17 cellular contexts compared by ENCODE assay signal in the genomic region with DNA sequence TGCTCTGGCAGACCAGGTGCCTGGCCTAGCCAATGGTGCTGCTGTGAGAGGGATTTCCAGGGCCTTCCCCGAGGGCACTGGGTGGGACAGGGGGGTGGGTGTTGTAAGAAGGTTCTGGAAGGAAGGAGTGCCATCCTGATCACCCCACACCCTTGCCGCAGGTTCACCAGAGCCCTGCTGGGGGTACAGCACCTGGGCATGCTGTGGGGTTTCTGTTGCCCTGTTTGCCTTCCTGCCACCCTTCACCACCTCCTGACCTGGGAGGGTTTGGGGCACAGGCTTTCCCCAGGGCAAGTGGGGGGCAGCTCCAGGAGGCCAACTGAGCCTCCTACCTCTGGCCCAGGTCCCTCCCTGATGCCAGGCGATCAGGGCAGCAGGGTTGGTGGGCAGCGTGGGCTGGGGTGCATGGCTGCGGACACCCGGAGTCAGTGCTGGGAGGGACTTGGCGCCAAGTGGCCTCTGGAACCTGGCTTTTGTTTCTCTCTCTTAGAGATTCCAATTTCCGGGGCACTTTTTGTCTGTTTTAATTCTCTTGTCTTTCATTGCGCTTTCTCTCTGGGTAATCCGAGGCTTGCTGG.
A peak's percentile ranks its signal among the peaks of the same experiment; 100 is the strongest.
DNase-seq lines count a peak whose midpoint lies in the region; ATAC-seq and TF ChIP-seq lines count a peak whose summit lies in the region.
"Had no signal": no experiment of that assay in that cellular context is flagged by ENCODE, and none has a peak within 500 bp of the region (broad histone marks: within the 10 kb centered on the region; RNA-seq: fewer than 3 reads in every experiment).

No MANE protein-coding gene starts in this region.

- H2BK5ac ChIP-seq in neuronal stem cell (ENCODE audit: low read length): no peak overlapping the region

- H3K79me1 ChIP-seq in neuronal stem cell (ENCODE audit: low read depth, low read length): no peaks in the 10 kb centered on the region

- H3K9me3 ChIP-seq in neuronal stem cell (replicated peaks in 1 of 2; ENCODE audit: control insufficient read depth in 2 of 2, insufficient read depth in 1 of 2, low read depth in 1 of 2, low read length in 2 of 2) (peaks cover 0 to 8% of the 10 kb centered on the region in 2 donors), upper lobe of right lung (no peaks in the 10 kb centered on the region)
- H3K9me3 ChIP-seq: BE2C had no signal

- CTCF ChIA-PET in activated CD8-positive, alpha-beta T cell treated with anti-CD3 and anti-CD28 coated beads, Interleukin-2, amount 10 ng/mL, durations not matched to agents 7 days and 5 days (lab: Charles Lee): no interaction called here

- no peak overlapping the region for H2BK120ac ChIP-seq in neuronal stem cell (ENCODE audit: low read depth, low read length)

- no peak overlapping the region for H2AFZ ChIP-seq in neuronal stem cell (ENCODE audit: low read length)
- H2AFZ ChIP-seq: GM23338 had no signal

- peaks cover 0 to 3% (median 0%) of the 10 kb centered on the region in 3 experiments for H3K27me3 ChIP-seq in neuronal stem cell (ENCODE audit: control insufficient read depth in 3 of 3, insufficient read depth in 3 of 3, low read depth in 1 of 3, low read length in 3 of 3)
- H3K27me3 ChIP-seq in upper lobe of right lung: no peaks in the 10 kb centered on the region
- H3K27me3 ChIP-seq: BE2C had no signal

- H3K14ac ChIP-seq in neuronal stem cell (ENCODE audit: low read length): peak overlapping the region; percentile 33

- WGBS in neuronal stem cell (ENCODE audit: extremely low coverage in 2 of 2, insufficient read length in 2 of 2, insufficient replicate concordance in 1 of 2), 2 donors: no CpG with 5 or more reads among the region's 10 CpGs

- H3K4me3 ChIP-seq in Jurkat, Clone E6-1 (ENCODE audit: low read length): no peak overlapping the region
- H3K4me3 ChIP-seq in neuronal stem cell (ENCODE audit: low read length in 2 of 2) (no peak overlapping the region), upper lobe of right lung (no peak overlapping the region)
- H3K4me3 ChIP-seq: GM23338 had no signal

- no peaks in the 10 kb centered on the region for H3K9me3 Mint-ChIP-seq in activated CD8-positive, alpha-beta T cell treated with anti-CD3 and anti-CD28 coated beads, Interleukin-2, amount 10 ng/mL, durations not matched to agents 7 days and 5 days (ENCODE audit: insufficient read depth)
- no peaks in the 10 kb centered on the region for H3K9me3 Mint-ChIP-seq in activated T-helper 2 cell treated with anti-CD3 and anti-CD28 coated beads, Interferon-gamma antibody, Interleukin-2, Interleukin-4, amounts not matched to agents 10 μg/mL and 5 μg/mL and 100 μg/mL, durations not matched to agents 14 hours and 24 hours and 36 hours
- H3K9me3 Mint-ChIP-seq: CD4-positive, alpha-beta T cell; GM23338 had no signal

- peaks cover 6% of the 10 kb centered on the region for H3K4me1 Mint-ChIP-seq in activated CD8-positive, alpha-beta T cell treated with anti-CD3 and anti-CD28 coated beads, Interleukin-2, amount 10 ng/mL, durations not matched to agents 7 days and 5 days (ENCODE audit: low read depth)
- no peaks in the 10 kb centered on the region for H3K4me1 Mint-ChIP-seq in activated T-helper 2 cell treated with anti-CD3 and anti-CD28 coated beads, Interferon-gamma antibody, Interleukin-2, Interleukin-4, amounts not matched to agents 10 μg/mL and 5 μg/mL and 100 μg/mL, durations not matched to agents 14 hours and 24 hours and 36 hours (ENCODE audit: low read depth)

- peak overlapping the region; percentile 95 for H2BK15ac ChIP-seq in neuronal stem cell (ENCODE audit: low read length)

- intact Hi-C loops in upper lobe of right lung (cut with DNase I): no loop called here
- intact Hi-C loops in activated T-helper 2 cell treated with anti-CD3 and anti-CD28 coated beads, Interferon-gamma antibody, Interleukin-2, Interleukin-4, amounts not matched to agents 10 μg/mL and 5 μg/mL and 100 μg/mL, durations not matched to agents 14 hours and 24 hours and 36 hours (cut with micrococcal nuclease): no loop called here

- peak overlapping the region; percentile 9 for H3K27ac Mint-ChIP-seq in activated CD8-positive, alpha-beta T cell treated with anti-CD3 and anti-CD28 coated beads, Interleukin-2, amount 10 ng/mL, durations not matched to agents 7 days and 5 days
- H3K27ac Mint-ChIP-seq in activated T-helper 2 cell treated with anti-CD3 and anti-CD28 coated beads, Interferon-gamma antibody, Interleukin-2, Interleukin-4, amounts not matched to agents 10 μg/mL and 5 μg/mL and 100 μg/mL, durations not matched to agents 14 hours and 24 hours and 36 hours: no peak overlapping the region
- H3K27ac Mint-ChIP-seq: CD4-positive, alpha-beta T cell; GM23338; HFFc6 had no signal

- H3K4ac ChIP-seq in neuronal stem cell (ENCODE audit: low read length): peak overlapping the region; percentile 72

- TF ChIP-seq CTCF in upper lobe of right lung (IDR thresholded peaks at IDR 0.05): no peak

- peak; percentile 72 for DNase-seq in Jurkat, Clone E6-1 (ENCODE audit: low read depth, low spot score)
- no peak for DNase-seq in activated CD8-positive, alpha-beta T cell treated with anti-CD3 and anti-CD28 coated beads, Interleukin-2, amount 10 ng/mL, durations not matched to agents 7 days and 5 days
- DNase-seq in neuronal stem cell (ENCODE audit: low spot score): no peak
- peak; percentile 26 for DNase-seq in upper lobe of right lung
- no peak for DNase-seq in activated T-helper 2 cell treated with anti-CD3 and anti-CD28 coated beads, Interferon-gamma antibody, Interleukin-2, Interleukin-4, amounts not matched to agents 10 μg/mL and 5 μg/mL and 100 μg/mL, durations not matched to agents 14 hours and 24 hours and 36 hours (ENCODE audit: low spot score)
- no peak for DNase-seq in NCI-H2171 treated with DMSO at 0.1 percent for 48 hours (lab: John Stamatoyannopoulos, UW)
- DNase-seq: BE2C; C1 segment of cervical spinal cord; CD4-positive, alpha-beta T cell; DMS79; GDM1; H7; HFFc6 had no signal

- peaks cover 0 to 5% of the 10 kb centered on the region in 2 donors for H3K4me1 ChIP-seq in neuronal stem cell (ENCODE audit: control insufficient read depth in 2 of 2, insufficient read depth in 1 of 2, low read depth in 1 of 2, low read length in 2 of 2)
- no peaks in the 10 kb centered on the region for H3K4me1 ChIP-seq in upper lobe of right lung
- H3K4me1 ChIP-seq: BE2C had no signal

- H4K91ac ChIP-seq in neuronal stem cell (ENCODE audit: low read depth, low read length, poor library complexity): peak overlapping the region; percentile 12

- H3K9ac ChIP-seq in neuronal stem cell (ENCODE audit: low read depth, low read length, poor library complexity): peak overlapping the region; percentile 18

- H3K36me3 ChIP-seq in neuronal stem cell (replicated peaks in 1 of 2; ENCODE audit: control insufficient read depth in 2 of 2, insufficient read depth in 2 of 2, low read length in 2 of 2) (peaks cover 0 to 3% of the 10 kb centered on the region in 2 donors), upper lobe of right lung (no peaks in the 10 kb centered on the region)
- H3K36me3 ChIP-seq: BE2C had no signal

- H3K4me3 Mint-ChIP-seq in activated CD8-positive, alpha-beta T cell treated with anti-CD3 and anti-CD28 coated beads, Interleukin-2, amount 10 ng/mL, durations not matched to agents 7 days and 5 days: no peak overlapping the region
- no peak overlapping the region for H3K4me3 Mint-ChIP-seq in activated T-helper 2 cell treated with anti-CD3 and anti-CD28 coated beads, Interferon-gamma antibody, Interleukin-2, Interleukin-4, amounts not matched to agents 10 μg/mL and 5 μg/mL and 100 μg/mL, durations not matched to agents 14 hours and 24 hours and 36 hours (ENCODE audit: low read depth)
- H3K4me3 Mint-ChIP-seq: CD4-positive, alpha-beta T cell; GM23338; HFFc6 had no signal

- ATAC-seq in activated CD8-positive, alpha-beta T cell treated with anti-CD3 and anti-CD28 coated beads, Interleukin-2, amount 10 ng/mL, durations not matched to agents 7 days and 5 days: no peak
- ATAC-seq in upper lobe of right lung: no peak
- no peak for ATAC-seq in GM21423 (IDR thresholded peaks at IDR 0.05; ENCODE audit: unreplicated experiment)
- ATAC-seq: GM23338, HCT116 had no signal

- H2AK5ac ChIP-seq in neuronal stem cell (ENCODE audit: low read depth, low read length): peak overlapping the region; percentile 60

- H3K18ac ChIP-seq in neuronal stem cell (ENCODE audit: low read length): peak overlapping the region; percentile 90

- H3K27ac ChIP-seq in neuronal stem cell (replicated peaks; ENCODE audit: low read length) (no peak overlapping the region), upper lobe of right lung (no peak overlapping the region)
- H3K27ac ChIP-seq: HL-60 had no signal

- no peak overlapping the region for H3K4me2 ChIP-seq in neuronal stem cell (ENCODE audit: insufficient read depth, low read length, poor library complexity, severe bottlenecking)
- H3K4me2 ChIP-seq: GM23338 had no signal

- H3K27me3 Mint-ChIP-seq in activated CD8-positive, alpha-beta T cell treated with anti-CD3 and anti-CD28 coated beads, Interleukin-2, amount 10 ng/mL, durations not matched to agents 7 days and 5 days (ENCODE audit: low read depth): no peaks in the 10 kb centered on the region
- H3K27me3 Mint-ChIP-seq in activated T-helper 2 cell treated with anti-CD3 and anti-CD28 coated beads, Interferon-gamma antibody, Interleukin-2, Interleukin-4, amounts not matched to agents 10 μg/mL and 5 μg/mL and 100 μg/mL, durations not matched to agents 14 hours and 24 hours and 36 hours (ENCODE audit: low read depth): no peaks in the 10 kb centered on the region

- no peaks in the 10 kb centered on the region for H3K36me3 Mint-ChIP-seq in activated CD8-positive, alpha-beta T cell treated with anti-CD3 and anti-CD28 coated beads, Interleukin-2, amount 10 ng/mL, durations not matched to agents 7 days and 5 days (ENCODE audit: low read depth)
- no peaks in the 10 kb centered on the region for H3K36me3 Mint-ChIP-seq in activated T-helper 2 cell treated with anti-CD3 and anti-CD28 coated beads, Interferon-gamma antibody, Interleukin-2, Interleukin-4, amounts not matched to agents 10 μg/mL and 5 μg/mL and 100 μg/mL, durations not matched to agents 14 hours and 24 hours and 36 hours (ENCODE audit: low read depth)

- peak overlapping the region; percentile 70 for H2BK12ac ChIP-seq in neuronal stem cell (ENCODE audit: low read length)

- no peak overlapping the region for H4K8ac ChIP-seq in neuronal stem cell (ENCODE audit: low read depth, low read length)

- POLR2A ChIA-PET in activated CD8-positive, alpha-beta T cell treated with anti-CD3 and anti-CD28 coated beads, Interleukin-2, amount 10 ng/mL, durations not matched to agents 7 days and 5 days (lab: Charles Lee): no interaction called here

- H3K23ac ChIP-seq in neuronal stem cell (ENCODE audit: low read depth, low read length, poor library complexity): peak overlapping the region; percentile 97

Comparison
In these comparisons a context has a peak if more than half of its experiments do, and no peak if none do; other contexts are left out.
1. DNase-seq: peak in Jurkat, Clone E6-1 (single experiment) and upper lobe of right lung (single experiment); none in activated CD8-positive, alpha-beta T cell treated with anti-CD3 and anti-CD28 coated beads, Interleukin-2, amount 10 ng/mL, durations not matched to agents 7 days and 5 days (single experiment), neuronal stem cell (single experiment), activated T-helper 2 cell treated with anti-CD3 and anti-CD28 coated beads, Interferon-gamma antibody, Interleukin-2, Interleukin-4, amounts not matched to agents 10 μg/mL and 5 μg/mL and 100 μg/mL, durations not matched to agents 14 hours and 24 hours and 36 hours (single experiment) and NCI-H2171 treated with DMSO at 0.1 percent for 48 hours (single experiment).